25 cellular contexts compared by ENCODE assay signal in the genomic region with DNA sequence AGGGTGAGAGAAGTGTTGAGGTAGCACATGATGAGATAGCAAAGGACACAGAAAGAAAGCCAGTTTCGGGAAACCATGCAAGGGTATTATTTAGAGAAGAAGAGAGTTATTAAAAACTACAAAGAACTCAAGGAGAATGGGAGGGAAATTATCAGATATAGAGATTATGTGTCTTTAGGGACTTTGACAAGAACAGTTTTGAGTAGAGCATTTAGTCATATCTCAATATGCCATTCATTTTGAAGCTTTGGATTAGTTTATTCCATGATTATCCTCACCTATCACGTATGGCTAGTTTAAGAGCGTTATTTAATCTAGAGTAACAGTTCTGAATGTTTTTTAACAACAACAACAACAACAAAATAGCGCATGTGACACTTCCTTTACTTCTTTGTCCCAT.
"Had no signal": no experiment of that assay in that cellular context is flagged by ENCODE, and none has a peak within 500 bp of the region (broad histone marks: within the 10 kb centered on the region; RNA-seq: fewer than 3 reads in every experiment).

No MANE protein-coding gene starts in this region.

- H3K9me3 ChIP-seq: colonic mucosa, esophagus muscularis mucosa, esophagus squamous epithelium, gastrocnemius medialis, gastroesophageal sphincter, heart left ventricle, heart right ventricle had no signal

- ATAC-seq: effector memory CD8-positive, alpha-beta T cell; esophagus mucosa; foreskin keratinocyte; gastrocnemius medialis; gastroesophageal sphincter; heart left ventricle; heart right ventricle had no signal

- H3K36me3 ChIP-seq: colonic mucosa, gastrocnemius medialis, heart left ventricle, heart right ventricle had no signal

- DNase-seq: colonic mucosa; cortex of kidney; dermis blood vessel endothelial cell; dorsolateral prefrontal cortex; effector CD4-positive, alpha-beta T cell; effector CD8-positive, alpha-beta T cell; effector memory CD4-positive, alpha-beta T cell; effector memory CD8-positive, alpha-beta T cell; endodermal cell; erythroblast; esophagus squamous epithelium; foreskin fibroblast; foreskin keratinocyte; foreskin melanocyte; gastrocnemius medialis; glutamatergic neuron; head of caudate nucleus; heart left ventricle; heart right ventricle had no signal

- H3K27ac Mint-ChIP-seq: dendritic cell treated with granulocyte-macrophage colony-stimulating factor and Interleukin-4, amounts not matched to agents 40 ng/mL and 50 ng/mL, for 4 days; effector memory CD8-positive, alpha-beta T cell; endodermal cell had no signal

- H3K27me3 ChIP-seq: colonic mucosa, dorsolateral prefrontal cortex, esophagus muscularis mucosa, esophagus squamous epithelium, foreskin keratinocyte, gastrocnemius medialis, gastroesophageal sphincter, heart left ventricle, heart right ventricle had no signal

- H3K4me3 Mint-ChIP-seq: dendritic cell treated with granulocyte-macrophage colony-stimulating factor and Interleukin-4, amounts not matched to agents 40 ng/mL and 50 ng/mL, for 4 days; effector memory CD8-positive, alpha-beta T cell; endodermal cell had no signal

- H3K27me3 Mint-ChIP-seq: dendritic cell treated with granulocyte-macrophage colony-stimulating factor and Interleukin-4, amounts not matched to agents 40 ng/mL and 50 ng/mL, for 4 days; effector memory CD8-positive, alpha-beta T cell had no signal

- H3K27ac ChIP-seq: colonic mucosa, coronary artery, dorsolateral prefrontal cortex, epithelial cell of prostate, esophagus muscularis mucosa, esophagus squamous epithelium, foreskin keratinocyte, gastrocnemius medialis, gastroesophageal sphincter, heart left ventricle, heart right ventricle had no signal

- H3K9me3 Mint-ChIP-seq: dendritic cell treated with granulocyte-macrophage colony-stimulating factor and Interleukin-4, amounts not matched to agents 40 ng/mL and 50 ng/mL, for 4 days; effector memory CD8-positive, alpha-beta T cell; endodermal cell had no signal

- H3K4me1 ChIP-seq: colonic mucosa, esophagus muscularis mucosa, esophagus squamous epithelium, foreskin keratinocyte, gastrocnemius medialis, gastroesophageal sphincter, heart right ventricle had no signal

- H3K4me3 ChIP-seq: colonic mucosa, coronary artery, dorsolateral prefrontal cortex, esophagus muscularis mucosa, esophagus squamous epithelium, gastrocnemius medialis, gastroesophageal sphincter, heart left ventricle, heart right ventricle had no signal
